In the genomic region with DNA sequence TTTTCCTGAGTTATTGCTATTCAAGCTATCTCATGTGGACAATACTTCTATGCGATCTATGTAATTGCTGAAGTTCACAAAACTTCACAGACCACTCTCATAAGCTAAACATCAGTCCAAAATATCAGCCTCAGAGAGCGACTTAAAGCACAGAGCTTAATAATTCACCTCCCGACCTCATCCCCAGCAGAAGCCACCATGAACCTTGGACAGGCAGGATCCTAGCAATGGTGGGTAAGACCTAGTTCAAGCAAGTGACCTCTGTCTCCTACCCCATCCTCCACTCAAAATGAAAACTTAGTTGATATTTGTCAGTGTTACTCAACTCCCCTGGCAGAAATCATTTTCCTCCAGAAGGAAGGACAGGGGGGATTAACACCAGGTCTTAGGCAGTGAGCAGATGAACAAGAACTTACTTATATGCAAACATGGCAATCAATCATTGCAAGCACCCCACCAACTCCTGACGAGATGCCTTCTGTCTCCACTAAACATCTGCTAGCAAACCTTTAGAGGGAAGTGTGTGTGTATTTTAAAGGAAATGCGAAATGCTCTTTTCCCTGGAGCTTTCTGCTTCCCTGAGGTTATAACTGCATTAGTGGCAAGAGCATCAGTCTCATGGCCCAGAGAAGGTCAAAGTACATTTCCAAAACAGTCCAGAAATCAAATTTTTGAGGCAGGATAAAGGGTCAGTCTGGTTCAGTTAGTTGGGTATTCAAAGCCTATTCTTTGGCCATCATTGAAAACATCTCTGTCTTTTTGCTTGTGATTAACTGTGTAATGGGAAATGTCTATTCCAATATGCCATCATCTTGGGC, we compare ENCODE assay signal across 17 cellular contexts.
DNase-seq lines count a peak whose midpoint lies in the region; ATAC-seq, FAIRE-seq and TF ChIP-seq lines count a peak whose summit lies in the region.
"Had no signal": no experiment of that assay in that cellular context is flagged by ENCODE, and none has a peak within 500 bp of the region (broad histone marks: within the 10 kb centered on the region; RNA-seq: fewer than 3 reads in every experiment).

No MANE protein-coding gene starts in this region.

- POLR2A ChIA-PET in HepG2 (lab: Yijun Ruan, JAX) = interaction anchor here (0.9 to 9.1 kb wide), 13 partner anchors 8 to 78 kb away, joined by 3 to 101 read pairs (median 5); no protein-coding TSS in a partner anchor

- no peaks in the 10 kb centered on the region for H4K20me1 ChIP-seq in HepG2 (ENCODE audit: insufficient read depth, low read length)

- H3K27ac ChIP-seq in WERI-Rb-1 (peak overlapping the region; percentile 71), HepG2 (ENCODE audit: extremely low read length, insufficient read depth, low read length) (peak overlapping the region; percentile 72), thyroid gland (no peak overlapping the region)
- H3K27ac ChIP-seq: C4-2B, GM23248 had no signal

- H3K9me3 Mint-ChIP-seq in activated naive CD4-positive, alpha-beta T cell treated with anti-CD3 and anti-CD28 coated beads for 36 hours = no peaks in the 10 kb centered on the region

- H3K36me3 ChIP-seq in WERI-Rb-1 (peaks cover 3% of the 10 kb centered on the region), HepG2 (replicated peaks in 1 of 2; ENCODE audit: control insufficient read depth in 1 of 2, insufficient read depth in 2 of 2, low read length in 2 of 2) (peaks cover 5 to 18% of the 10 kb centered on the region in 2 experiments; a peak in 4 of 5 replicates), thyroid gland (no peaks in the 10 kb centered on the region)

- DNase-seq in NCI-H2171 (lab: John Stamatoyannopoulos, UW) = peak; percentile 19
- peak; percentile 78 for DNase-seq in WERI-Rb-1
- DNase-seq in HepG2 (ENCODE audit: low spot score) = peak; percentile 72
- no peak for DNase-seq in thyroid gland
- no peak for DNase-seq in activated naive CD4-positive, alpha-beta T cell treated with anti-CD3 and anti-CD28 coated beads for 36 hours
- DNase-seq in activated CD4-positive, CD25-positive, alpha-beta regulatory T cell treated with anti-CD3 and anti-CD28 coated beads, Interleukin-2, amount 50 U/mL, for 72 hours = no peak
- no peak for DNase-seq in central memory CD4-positive, alpha-beta T cell
- DNase-seq: Calu3, DND-41, GDM1, GM23248, NCI-H1048, NCI-H146, NCI-H2081 treated with DMSO at 0.1 percent for 48 hours, NCI-H345, SIG-M5 had no signal

- CTCF ChIA-PET in HepG2 (lab: Yijun Ruan, JAX; ENCODE audit: low intra/inter-chr PET ratio, low total read pairs) = no interaction called here
- CTCF ChIA-PET in activated naive CD4-positive, alpha-beta T cell treated with anti-CD3 and anti-CD28 coated beads for 36 hours (lab: Charles Lee) = interaction anchor here (0.6 to 0.9 kb wide), 2 partner anchors 131 to 1962 kb away, joined by 3 to 5 read pairs; no protein-coding TSS in a partner anchor

- TF ChIP-seq POLR2A in HepG2 (IDR thresholded peaks at IDR 0.05; ENCODE audit: insufficient read depth in 1 of 2, low read depth in 2 of 2, low read length in 2 of 2) (no peak), thyroid gland (IDR thresholded peaks at IDR 0.05) (no peak)

- peaks cover 62% of the 10 kb centered on the region for H3K79me2 ChIP-seq in HepG2 (ENCODE audit: insufficient read depth, low read length)

- TF ChIP-seq CTCF in WERI-Rb-1 (IDR thresholded peaks at IDR 0.05; ENCODE audit: low read depth, low read length) (no peak), HepG2 (CRISPR knock-in tag; IDR thresholded peaks at IDR 0.05) (no peak), thyroid gland (IDR thresholded peaks at IDR 0.05) (no peak)

- H3K4me1 ChIP-seq in HepG2 (ENCODE audit: insufficient read depth, low read length) = peaks cover 98% of the 10 kb centered on the region
- peaks cover 5 to 23% of the 10 kb centered on the region in 2 donors for H3K4me1 ChIP-seq in thyroid gland

- no peak overlapping the region for H3K4me3 Mint-ChIP-seq in activated naive CD4-positive, alpha-beta T cell treated with anti-CD3 and anti-CD28 coated beads for 36 hours

- intact Hi-C loops in HepG2 (cut with micrococcal nuclease; ENCODE audit: unreplicated experiment) (no loop called here), thyroid gland (cut with DNase I) (no loop called here)
- intact Hi-C loops in activated naive CD4-positive, alpha-beta T cell treated with anti-CD3 and anti-CD28 coated beads for 36 hours (cut with micrococcal nuclease) = no loop called here

- no peaks in the 10 kb centered on the region for H3K9me3 ChIP-seq in WERI-Rb-1 (ENCODE audit: severe bottlenecking)
- H3K9me3 ChIP-seq in HepG2 (ENCODE audit: low read length) = no peaks in the 10 kb centered on the region
- H3K9me3 ChIP-seq in thyroid gland = no peaks in the 10 kb centered on the region

- no peaks in the 10 kb centered on the region for H3K27me3 Mint-ChIP-seq in activated naive CD4-positive, alpha-beta T cell treated with anti-CD3 and anti-CD28 coated beads for 36 hours (ENCODE audit: low read depth)

- H2AFZ ChIP-seq in HepG2 (ENCODE audit: low read length) = no peak overlapping the region
- H2AFZ ChIP-seq: GM23248 had no signal

- WGBS in HepG2 (ENCODE audit: low lambda C conversion rate) = 17% methylated on average over 5 of the region's 5 CpGs
- 89 to 91% methylated on average over 5 of the region's 5 CpGs for WGBS in thyroid gland, 2 donors

- H3K4me3 ChIP-seq in WERI-Rb-1 (ENCODE audit: low read depth, low read length) (no peak overlapping the region), HepG2 (replicated peaks in 1 of 3; ENCODE audit: insufficient read depth in 1 of 3, low read depth in 2 of 3, low read length in 3 of 3) (peak overlapping the region in 1 of 3 experiments; percentile 44; a peak in 1 of 6 replicates), thyroid gland (replicated peaks in 1 of 3) (no peak overlapping the region)
- H3K4me3 ChIP-seq: GM23248 had no signal

- H3K27ac Mint-ChIP-seq in activated naive CD4-positive, alpha-beta T cell treated with anti-CD3 and anti-CD28 coated beads for 36 hours = no peak overlapping the region

- peak overlapping the region; percentile 18; the same call in 1 of the 2 replicates for H3K9ac ChIP-seq in HepG2 (ENCODE audit: insufficient read depth, low read depth, low read length)
- H3K9ac ChIP-seq: GM23248 had no signal

- peak overlapping the region; percentile 52 for H3K4me2 ChIP-seq in HepG2 (ENCODE audit: low read depth, low read length)

- in situ Hi-C loops in HepG2 (cut with HindIII; ENCODE audit: extremely low pct_ligation_motif_present, low pct_unique_long_range_greater_than_20kb) = no loop called here

- TF ChIP-seq RAD21 in HepG2 (CRISPR knock-in tag; IDR thresholded peaks at IDR 0.05) = no peak; the same call in 1 of the 2 replicates

- ATAC-seq in HepG2 = peak; percentile 75

- TF ChIP-seq EP300 in HepG2 (IDR thresholded peaks at IDR 0.05; ENCODE audit: low read depth in 2 of 2, low read length in 2 of 2) (peak in 1 of 2 experiments; percentile 76; a peak in 2 of 4 replicates), HepG2 (CRISPR knock-in tag; IDR thresholded peaks at IDR 0.05; ENCODE audit: borderline replicate concordance) (no peak; the same call in 1 of the 2 replicates)

- H3K27me3 ChIP-seq in WERI-Rb-1 (ENCODE audit: insufficient read depth, low read depth, severe bottlenecking) (no peaks in the 10 kb centered on the region), HepG2 (ENCODE audit: control insufficient read depth in 1 of 2, insufficient read depth in 2 of 2, low read length in 2 of 2) (no peaks in the 10 kb centered on the region), thyroid gland (no peaks in the 10 kb centered on the region)

- BruUV-seq in HepG2 (replicated peaks; lab: Mats Ljungman, UMichigan) = no TSS peak

- peaks cover 20% of the 10 kb centered on the region for H3K4me1 Mint-ChIP-seq in activated naive CD4-positive, alpha-beta T cell treated with anti-CD3 and anti-CD28 coated beads for 36 hours (ENCODE audit: low read depth)

- FAIRE-seq in HepG2 (lab: Jason Lieb, UNC) = peak; percentile 90

- no peaks in the 10 kb centered on the region for H3K36me3 Mint-ChIP-seq in activated naive CD4-positive, alpha-beta T cell treated with anti-CD3 and anti-CD28 coated beads for 36 hours (ENCODE audit: low read depth)

TF ChIP-seq in HepG2, 621 proteins besides CTCF, POLR2A, EP300 and RAD21 (continues in another document):
- TF ChIP-seq ZNF205 (CRISPR knock-in tag; IDR thresholded peaks at IDR 0.05) (0 out of 2 replicates have a peak, but pooled peaks have one; percentile 76), ZFAT (CRISPR knock-in tag; conservative IDR thresholded peaks at IDR 0.05) (no peak), ZNF678 (CRISPR knock-in tag; IDR thresholded peaks at IDR 0.05) (no peak), ZNF652 (CRISPR knock-in tag; IDR thresholded peaks at IDR 0.05; ENCODE audit: borderline replicate concordance, low read depth) (peak; percentile 19; the same call in 1 of the 2 replicates), ZFY (CRISPR knock-in tag; IDR thresholded peaks at IDR 0.05) (no peak), TMF1 (CRISPR knock-in tag; IDR thresholded peaks at IDR 0.05; ENCODE audit: low read depth) (no peak), ZNF225 (CRISPR knock-in tag; IDR thresholded peaks at IDR 0.05) (no peak), ZNF839 (CRISPR knock-in tag; IDR thresholded peaks at IDR 0.05; ENCODE audit: borderline replicate concordance) (no peak), EZH2 (conservative IDR thresholded peaks at IDR 0.05; ENCODE audit: low read depth, low read length) (no peak), MTF1 (CRISPR knock-in tag; IDR thresholded peaks at IDR 0.05) (no peak)
- TF ChIP-seq, protein P1, sequence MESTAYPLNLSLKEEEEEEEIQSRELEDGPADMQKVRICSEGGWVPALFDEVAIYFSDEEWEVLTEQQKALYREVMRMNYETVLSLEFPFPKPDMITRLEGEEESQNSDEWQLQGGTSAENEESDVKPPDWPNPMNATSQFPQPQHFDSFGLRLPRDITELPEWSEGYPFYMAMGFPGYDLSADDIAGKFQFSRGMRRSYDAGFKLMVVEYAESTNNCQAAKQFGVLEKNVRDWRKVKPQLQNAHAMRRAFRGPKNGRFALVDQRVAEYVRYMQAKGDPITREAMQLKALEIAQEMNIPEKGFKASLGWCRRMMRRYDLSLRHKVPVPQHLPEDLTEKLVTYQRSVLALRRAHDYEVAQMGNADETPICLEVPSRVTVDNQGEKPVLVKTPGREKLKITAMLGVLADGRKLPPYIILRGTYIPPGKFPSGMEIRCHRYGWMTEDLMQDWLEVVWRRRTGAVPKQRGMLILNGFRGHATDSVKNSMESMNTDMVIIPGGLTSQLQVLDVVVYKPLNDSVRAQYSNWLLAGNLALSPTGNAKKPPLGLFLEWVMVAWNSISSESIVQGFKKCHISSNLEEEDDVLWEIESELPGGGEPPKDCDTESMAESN (CRISPR knock-in tag; conservative IDR thresholded peaks at IDR 0.05) = no peak
- TF ChIP-seq, protein P2, sequence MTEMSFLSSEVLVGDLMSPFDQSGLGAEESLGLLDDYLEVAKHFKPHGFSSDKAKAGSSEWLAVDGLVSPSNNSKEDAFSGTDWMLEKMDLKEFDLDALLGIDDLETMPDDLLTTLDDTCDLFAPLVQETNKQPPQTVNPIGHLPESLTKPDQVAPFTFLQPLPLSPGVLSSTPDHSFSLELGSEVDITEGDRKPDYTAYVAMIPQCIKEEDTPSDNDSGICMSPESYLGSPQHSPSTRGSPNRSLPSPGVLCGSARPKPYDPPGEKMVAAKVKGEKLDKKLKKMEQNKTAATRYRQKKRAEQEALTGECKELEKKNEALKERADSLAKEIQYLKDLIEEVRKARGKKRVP (CRISPR knock-in tag; IDR thresholded peaks at IDR 0.05) = peak in 1 of 2 experiments; percentile 61; a peak in 1 of 4 replicates

Comparison
In these comparisons a context has a peak if more than half of its experiments do, and no peak if none do; other contexts are left out.
1. DNase-seq: peak in NCI-H2171 (single experiment), WERI-Rb-1 (single experiment) and HepG2 (single experiment); none in thyroid gland (0 of 2), activated naive CD4-positive, alpha-beta T cell treated with anti-CD3 and anti-CD28 coated beads for 36 hours (single experiment), activated CD4-positive, CD25-positive, alpha-beta regulatory T cell treated with anti-CD3 and anti-CD28 coated beads, Interleukin-2, amount 50 U/mL, for 72 hours (single experiment) and central memory CD4-positive, alpha-beta T cell (single experiment).
2. H3K27ac ChIP-seq: peak in WERI-Rb-1 (single experiment) and HepG2 (single experiment); none in thyroid gland (0 of 3).